In the genomic region with DNA sequence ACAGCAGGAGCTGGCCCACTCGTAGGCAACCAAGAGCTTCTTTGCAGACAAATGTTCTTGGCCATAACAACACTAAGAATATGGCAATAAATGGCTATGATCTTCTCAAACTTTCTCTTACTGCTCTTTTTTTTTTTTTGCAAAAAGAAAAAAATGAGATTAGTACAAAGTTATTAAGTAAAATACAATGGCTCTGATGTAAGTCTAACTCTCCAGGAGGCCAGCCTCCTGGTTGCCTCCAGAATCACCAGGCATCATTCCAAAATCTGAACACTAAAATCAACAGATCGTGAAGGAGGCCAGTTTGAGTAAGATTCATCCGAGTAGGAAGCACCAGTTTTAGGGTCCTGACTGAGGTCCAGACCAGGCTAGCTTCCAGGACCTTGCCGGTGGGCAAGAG, we compare ENCODE assay signal across 19 cellular contexts. TPM values are rescaled to one million over a fixed set of nuclear protein-coding genes. Genes with fewer than 3 reads are reported as not detected.
"Had no signal": no experiment of that assay in that cellular context is flagged by ENCODE, and none has a peak within 500 bp of the region (broad histone marks: within the 10 kb centered on the region; RNA-seq: fewer than 3 reads in every experiment).

No MANE protein-coding gene starts in this region.

- DNase-seq: IMR-90, MV-4-11, NCI-H1048, NCI-H1105, NCI-H1417, NCI-H1436 treated with DMSO at 0.1 percent for 48 hours, NCI-H1694, NCI-H187 treated with DMSO at 0.1 percent for 48 hours, NCI-H2081, NCI-H2107, NCI-H2227 treated with DMSO at 0.1 percent for 48 hours, NCI-H510A treated with DMSO at 0.1 percent for 48 hours, NCI-H526, NCI-H748 treated with DMSO at 0.1 percent for 48 hours, SHP77 had no signal

- ATAC-seq: HepG2, K562, SK-N-SH treated with all-trans-retinoic acid at 6 μM for 48 hours had no signal

- H3K27ac ChIP-seq: RWPE1 had no signal

- H3K4me3 ChIP-seq: K562 had no signal

RNA-seq across cellular contexts. Expression of gene FIGN, which starts 20.8 kb away (rescaled TPM):
- polyA plus RNA-seq: K562 had no signal
